In genomic region chr22:32764330-32765116, GRCh38 we compare ENCODE assay signal across 11 cellular contexts. TPM values are rescaled to one million over a fixed set of nuclear protein-coding genes. Genes with fewer than 3 reads are reported as not detected.
DNase-seq lines count a peak whose midpoint lies in the region; ATAC-seq, FAIRE-seq and TF ChIP-seq lines count a peak whose summit lies in the region.
"Had no signal": no experiment of that assay in that cellular context is flagged by ENCODE, and none has a peak within 500 bp of the region (broad histone marks: within the 10 kb centered on the region; RNA-seq: fewer than 3 reads in every experiment).

No MANE protein-coding gene starts in this region.

- no peak overlapping the region for H3K4me3 ChIP-seq in body of pancreas
- no peak overlapping the region for H3K4me3 ChIP-seq in small intestine (ENCODE audit: low read depth in 1 of 2, low read length in 2 of 2)
- H3K4me3 ChIP-seq: SK-N-MC had no signal

- H3K27ac Mint-ChIP-seq in HFFc6 = 0 out of 2 replicates have a peak overlapping the region, but pooled peaks have one; percentile 35
- H3K27ac Mint-ChIP-seq: activated naive CD8-positive, alpha-beta T cell; IgD-negative memory B cell had no signal

- 60 to 62% methylated on average over 12 to 15 of the region's 15 CpGs for WGBS in body of pancreas, 2 donors
- WGBS in small intestine, 3 donors = 58 to 83% (median 67%) methylated on average over 15 of the region's 15 CpGs

- H3K9me3 Mint-ChIP-seq in HFFc6 = no peaks in the 10 kb centered on the region

- no peak for TF ChIP-seq POLR2A in body of pancreas (IDR thresholded peaks at IDR 0.05)

- DNase-seq in HFFc6 (peak; percentile 56), body of pancreas (peak in 3 of 4 donors; percentile 22 to 32 (median 25)), hepatic stellate cell (ENCODE audit: low spot score) (peak; percentile 83), small intestine (no peak), medulla oblongata (ENCODE audit: extremely low spot score) (no peak)

- H3K27me3 ChIP-seq in body of pancreas (no peaks in the 10 kb centered on the region), small intestine (ENCODE audit: control insufficient read depth in 2 of 2, insufficient read depth in 2 of 2, low read length in 2 of 2) (no peaks in the 10 kb centered on the region)

- peak overlapping the region in 3 of 4 donors; percentile 5 to 59 (median 21) for H3K27ac ChIP-seq in body of pancreas
- H3K27ac ChIP-seq in small intestine (ENCODE audit: low read depth in 1 of 2, low read length in 1 of 2) = peak overlapping the region; percentile 25 to 83
- H3K27ac ChIP-seq: SK-N-MC had no signal

- no peaks in the 10 kb centered on the region for H3K4me1 ChIP-seq in body of pancreas
- H3K4me1 ChIP-seq in small intestine (ENCODE audit: control insufficient read depth in 2 of 2, insufficient read depth in 1 of 2, low read depth in 1 of 2, low read length in 1 of 2) = no peaks in the 10 kb centered on the region

- H3K4me3 Mint-ChIP-seq in HFFc6 = peak overlapping the region; percentile 40; the same call in 1 of the 2 replicates
- H3K4me3 Mint-ChIP-seq: activated naive CD8-positive, alpha-beta T cell; IgD-negative memory B cell had no signal

- H3K36me3 Mint-ChIP-seq in HFFc6 (ENCODE audit: low read depth) = peaks cover 4% of the 10 kb centered on the region
- H3K36me3 Mint-ChIP-seq: activated naive CD8-positive, alpha-beta T cell; IgD-negative memory B cell had no signal

- H3K27me3 Mint-ChIP-seq in HFFc6 (ENCODE audit: insufficient read depth) = peaks cover 2% of the 10 kb centered on the region; the same call in 1 of the 2 replicates

- H3K4me1 Mint-ChIP-seq in HFFc6 (ENCODE audit: low read depth) = peaks cover 48% of the 10 kb centered on the region
- H3K4me1 Mint-ChIP-seq: IgD-negative memory B cell had no signal

- H3K36me3 ChIP-seq in body of pancreas (replicated peaks in 1 of 2; ENCODE audit: insufficient read depth in 1 of 2, low read depth in 2 of 2) = no peaks in the 10 kb centered on the region
- H3K36me3 ChIP-seq in small intestine (ENCODE audit: control insufficient read depth in 2 of 2, insufficient read depth in 2 of 2, low read length in 2 of 2) = no peaks in the 10 kb centered on the region

- no peak for FAIRE-seq in small intestine (lab: Jason Lieb, UNC)

- TF ChIP-seq CTCF in HFFc6 (IDR thresholded peaks at IDR 0.05) (no peak), body of pancreas (IDR thresholded peaks at IDR 0.05) (no peak)

- ATAC-seq in body of pancreas = peak; percentile 57
- no peak for ATAC-seq in HG03520 (IDR thresholded peaks at IDR 0.05; ENCODE audit: unreplicated experiment)
- ATAC-seq in GM21786 (IDR thresholded peaks at IDR 0.05; ENCODE audit: unreplicated experiment) = no peak
- no peak for ATAC-seq in GM18502 (IDR thresholded peaks at IDR 0.05; ENCODE audit: poor library complexity, unreplicated experiment)

- intact Hi-C loops in body of pancreas (cut with DNase I) = no loop called here

- peaks cover 0 to 5% (median 0%) of the 10 kb centered on the region in 3 donors for H3K9me3 ChIP-seq in body of pancreas
- H3K9me3 ChIP-seq in small intestine (ENCODE audit: control insufficient read depth, low read depth) = no peaks in the 10 kb centered on the region

RNA-seq across cellular contexts. Expression of gene TIMP3, which starts 37.0 kb away (rescaled TPM):
- 100 to 1,000 TPM; 303 to 525 (median 354) TPM for total RNA-seq in HFFc6 (2021; fragmentation: NEBNext Ultra II Directional; extraction: Animal tissue kit (Norgen Biotek cat#: 25700))
- total RNA-seq in body of pancreas = 100 to 1,000 TPM; 149 to 280 TPM
- 100 to 1,000 TPM in 1 of 3 donors, 1 to 10 TPM in 2; 1.8 to 118 (median 5.1) TPM for polyA plus RNA-seq in small intestine
- polyA plus RNA-seq: IgD-negative memory B cell had no signal

Comparison
In these comparisons a context has a peak if more than half of its experiments do, and no peak if none do; other contexts are left out.
1. DNase-seq: peak in HFFc6 (single experiment), body of pancreas (3 of 4) and hepatic stellate cell (single experiment); none in small intestine (single experiment) and medulla oblongata (single experiment).